23 cellular contexts compared by ENCODE assay signal in genomic region chr19:37975596-37976515, GRCh38.
DNase-seq lines count a peak whose midpoint lies in the region; ATAC-seq and TF ChIP-seq lines count a peak whose summit lies in the region.
"Had no signal": no experiment of that assay in that cellular context is flagged by ENCODE, and none has a peak within 500 bp of the region (broad histone marks: within the 10 kb centered on the region; RNA-seq: fewer than 3 reads in every experiment).

No MANE protein-coding gene starts in this region.

- TF ChIP-seq CTCF in OCI-LY1 (IDR thresholded peaks at IDR 0.05; ENCODE audit: low read length) = no peak
- no peak for TF ChIP-seq CTCF in upper lobe of right lung (IDR thresholded peaks at IDR 0.05)

- no peak overlapping the region for H3K4ac ChIP-seq in neuronal stem cell (ENCODE audit: low read length)

- no peak overlapping the region for H3K23ac ChIP-seq in neuronal stem cell (ENCODE audit: low read depth, low read length, poor library complexity)

- no peak overlapping the region for H2BK12ac ChIP-seq in neuronal stem cell (ENCODE audit: low read length)

- no peak overlapping the region for H3K18ac ChIP-seq in neuronal stem cell (ENCODE audit: low read length)

- no peak overlapping the region for H4K91ac ChIP-seq in neuronal stem cell (ENCODE audit: low read depth, low read length, poor library complexity)

- H3K4me3 ChIP-seq in OCI-LY1 (ENCODE audit: low read depth, low read length, poor library complexity, severe bottlenecking) (no peak overlapping the region), upper lobe of right lung (no peak overlapping the region), neuronal stem cell (ENCODE audit: low read length in 2 of 2) (no peak overlapping the region)
- H3K4me3 ChIP-seq: GM23338, right lobe of liver, suprapubic skin had no signal

- H3K27ac ChIP-seq in OCI-LY1 (ENCODE audit: low read depth, low read length, poor library complexity, severe bottlenecking) (peak overlapping the region; percentile 97), upper lobe of right lung (no peak overlapping the region), neuronal stem cell (replicated peaks; ENCODE audit: low read length) (no peak overlapping the region)
- H3K27ac ChIP-seq: 22Rv1, right lobe of liver, suprapubic skin had no signal

- no peaks in the 10 kb centered on the region; the same call in 1 of the 2 replicates for H3K79me2 ChIP-seq in OCI-LY1 (ENCODE audit: insufficient read depth, low read length)

- intact Hi-C loops in upper lobe of right lung (cut with DNase I) = no loop called here

- no peak overlapping the region for H4K8ac ChIP-seq in neuronal stem cell (ENCODE audit: low read depth, low read length)

- H2AFZ ChIP-seq in OCI-LY1 (ENCODE audit: low read length) = no peak overlapping the region
- no peak overlapping the region for H2AFZ ChIP-seq in neuronal stem cell (ENCODE audit: low read length)
- H2AFZ ChIP-seq: GM23338 had no signal

- no peak overlapping the region for H3K14ac ChIP-seq in neuronal stem cell (ENCODE audit: low read length)

- H2AK5ac ChIP-seq in neuronal stem cell (ENCODE audit: low read depth, low read length) = no peak overlapping the region

- H3K9me2 ChIP-seq in OCI-LY1 (ENCODE audit: low read depth, low read length) = no peaks in the 10 kb centered on the region

- no peak overlapping the region for H2BK5ac ChIP-seq in neuronal stem cell (ENCODE audit: low read length)

- peaks cover 4% of the 10 kb centered on the region; the same call in 1 of the 2 replicates for H3K36me3 ChIP-seq in OCI-LY1 (ENCODE audit: insufficient read depth, low read length)
- H3K36me3 ChIP-seq in upper lobe of right lung = no peaks in the 10 kb centered on the region
- peaks cover 0 to 7% of the 10 kb centered on the region in 2 donors for H3K36me3 ChIP-seq in neuronal stem cell (replicated peaks in 1 of 2; ENCODE audit: control insufficient read depth in 2 of 2, insufficient read depth in 2 of 2, low read length in 2 of 2)
- H3K36me3 ChIP-seq: right lobe of liver, suprapubic skin had no signal

- no peaks in the 10 kb centered on the region for H4K20me1 ChIP-seq in OCI-LY1 (ENCODE audit: insufficient read depth, low read length)

- WGBS in neuronal stem cell (ENCODE audit: extremely low coverage in 2 of 2, insufficient read length in 2 of 2, insufficient replicate concordance in 1 of 2), 2 donors = no CpG with 5 or more reads among the region's 16 CpGs

- ATAC-seq in upper lobe of right lung = no peak
- ATAC-seq in GM21447 (IDR thresholded peaks at IDR 0.05; ENCODE audit: unreplicated experiment) = no peak
- ATAC-seq: activated CD4-positive, CD25-positive, alpha-beta regulatory T cell treated with anti-CD3 and anti-CD28 coated beads, Interleukin-2, amount 50 U/mL, for 24 hours; activated CD8-positive, alpha-beta T cell treated with anti-CD3 and anti-CD28 coated beads, Interleukin-2, amount 10 ng/mL, durations not matched to agents 7 days and 5 days; effector memory CD8-positive, alpha-beta T cell; GM23338 had no signal

- no peaks in the 10 kb centered on the region for H3K27me3 ChIP-seq in OCI-LY1 (ENCODE audit: insufficient read depth, low read length)
- no peaks in the 10 kb centered on the region for H3K27me3 ChIP-seq in upper lobe of right lung
- no peaks in the 10 kb centered on the region for H3K27me3 ChIP-seq in neuronal stem cell (ENCODE audit: control insufficient read depth in 3 of 3, insufficient read depth in 3 of 3, low read depth in 1 of 3, low read length in 3 of 3)
- H3K27me3 ChIP-seq: right lobe of liver, suprapubic skin had no signal

- peaks cover 14% of the 10 kb centered on the region for H3F3A ChIP-seq in OCI-LY1 (ENCODE audit: insufficient read depth, low read length)

- H3K9me3 ChIP-seq in OCI-LY1 (ENCODE audit: low read length) (peaks cover 3% of the 10 kb centered on the region; the same call in 1 of the 2 replicates), upper lobe of right lung (no peaks in the 10 kb centered on the region), neuronal stem cell (replicated peaks in 1 of 2; ENCODE audit: control insufficient read depth in 2 of 2, insufficient read depth in 1 of 2, low read depth in 1 of 2, low read length in 2 of 2) (peaks cover 0 to 9% of the 10 kb centered on the region in 2 donors)
- H3K9me3 ChIP-seq: right lobe of liver had no signal

- H3K4me1 ChIP-seq in OCI-LY1 (ENCODE audit: insufficient read depth, low read length, severe bottlenecking) (peaks cover 75% of the 10 kb centered on the region), upper lobe of right lung (peaks cover 13% of the 10 kb centered on the region), neuronal stem cell (ENCODE audit: control insufficient read depth in 2 of 2, insufficient read depth in 1 of 2, low read depth in 1 of 2, low read length in 2 of 2) (peaks cover 11 to 13% of the 10 kb centered on the region in 2 donors)
- H3K4me1 ChIP-seq: right lobe of liver had no signal

- H3K4me2 ChIP-seq in OCI-LY1 (ENCODE audit: low read length) = peak overlapping the region; percentile 49
- H3K4me2 ChIP-seq in neuronal stem cell (ENCODE audit: insufficient read depth, low read length, poor library complexity, severe bottlenecking) = no peak overlapping the region
- H3K4me2 ChIP-seq: GM23338 had no signal

- H3K9ac ChIP-seq in OCI-LY1 (ENCODE audit: low read length) = peak overlapping the region; percentile 43; the same call in 1 of the 2 replicates
- H3K9ac ChIP-seq in neuronal stem cell (ENCODE audit: low read depth, low read length, poor library complexity) = no peak overlapping the region

- no peak overlapping the region for H2BK15ac ChIP-seq in neuronal stem cell (ENCODE audit: low read length)

- no peaks in the 10 kb centered on the region for H3K79me1 ChIP-seq in neuronal stem cell (ENCODE audit: low read depth, low read length)

- H2BK120ac ChIP-seq in neuronal stem cell (ENCODE audit: low read depth, low read length) = no peak overlapping the region

- peak; percentile 31 for DNase-seq in activated effector memory CD4-positive, alpha-beta T cell treated with anti-CD3 and anti-CD28 coated beads, Interleukin-2, amount 50 U/mL, for 16 hours
- no peak for DNase-seq in activated effector memory CD4-positive, alpha-beta T cell treated with Interleukin-2 at 50 U/mL for 16 hours
- DNase-seq in mesenteric fat pad (ENCODE audit: low spot score) = peak; percentile 65
- peak; percentile 28 for DNase-seq in upper lobe of right lung
- no peak for DNase-seq in neuronal stem cell (ENCODE audit: low spot score)
- no peak for DNase-seq in activated CD4-positive, CD25-positive, alpha-beta regulatory T cell treated with anti-CD3 and anti-CD28 coated beads, Interleukin-2, amount 50 U/mL, for 72 hours
- DNase-seq: activated CD8-positive, alpha-beta T cell treated with anti-CD3 and anti-CD28 coated beads, Interleukin-2, amount 10 ng/mL, durations not matched to agents 7 days and 5 days; activated naive CD8-positive, alpha-beta T cell treated with anti-CD3 and anti-CD28 coated beads for 36 hours; cortex of kidney; effector memory CD8-positive, alpha-beta T cell; kidney; NCI-H1105; NCI-H187 treated with DMSO at 0.1 percent for 48 hours; NCI-H526; right lobe of liver; stimulated activated CD4-positive, alpha-beta T cell treated with anti-CD3 and anti-CD28 coated beads, Interleukin-4, amount 100 ng/mL, for 4 hours; stimulated activated naive CD4-positive, alpha-beta T cell had no signal

Comparison
In these comparisons a context has a peak if more than half of its experiments do, and no peak if none do; other contexts are left out.
1. DNase-seq: peak in activated effector memory CD4-positive, alpha-beta T cell treated with anti-CD3 and anti-CD28 coated beads, Interleukin-2, amount 50 U/mL, for 16 hours (single experiment), mesenteric fat pad (single experiment) and upper lobe of right lung (single experiment); none in activated effector memory CD4-positive, alpha-beta T cell treated with Interleukin-2 at 50 U/mL for 16 hours (single experiment), neuronal stem cell (single experiment) and activated CD4-positive, CD25-positive, alpha-beta regulatory T cell treated with anti-CD3 and anti-CD28 coated beads, Interleukin-2, amount 50 U/mL, for 72 hours (single experiment).